In the genomic region with DNA sequence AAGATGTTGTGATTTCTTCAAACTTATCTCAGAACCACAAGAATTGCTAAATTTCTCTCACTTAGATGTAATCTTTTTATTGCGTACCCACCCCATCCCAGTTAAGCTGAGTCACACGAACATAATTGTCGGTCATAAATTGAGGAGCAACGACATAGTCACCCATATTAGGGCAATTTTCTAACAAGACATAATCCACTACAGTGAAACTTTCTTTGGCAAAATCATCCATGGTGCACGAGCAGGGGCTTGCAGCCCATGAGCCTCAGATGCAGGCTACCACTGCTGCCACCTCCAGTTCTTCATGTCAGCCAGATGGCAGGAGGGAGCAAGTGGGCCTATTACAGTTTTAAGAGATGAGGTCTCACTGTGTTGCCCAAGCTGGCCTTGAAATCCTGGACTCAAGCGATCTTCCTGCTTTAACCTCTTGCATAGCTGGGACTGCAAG, we compare ENCODE assay signal across 13 cellular contexts.
DNase-seq lines count a peak whose midpoint lies in the region; ATAC-seq and TF ChIP-seq lines count a peak whose summit lies in the region.
"Had no signal": no experiment of that assay in that cellular context is flagged by ENCODE, and none has a peak within 500 bp of the region (broad histone marks: within the 10 kb centered on the region; RNA-seq: fewer than 3 reads in every experiment).

No MANE protein-coding gene starts in this region.

- DNase-seq in AG09309 (ENCODE audit: low read depth) (peak; percentile 88), HFFc6 (peak; percentile 85), SK-N-MC (ENCODE audit: low read depth, low spot score) (no peak), islet precursor cell (peak; percentile 55), NCI-H748 treated with DMSO at 0.1 percent for 48 hours (lab: John Stamatoyannopoulos, UW) (no peak)
- DNase-seq: activated CD4-positive, alpha-beta T cell treated with anti-CD3 and anti-CD28 coated beads, Interleukin-2, amount 10 ng/mL, durations not matched to agents 24 days and 14 days; CD4-positive, alpha-beta memory T cell; NCI-H1417 treated with DMSO at 0.1 percent for 48 hours; psoas muscle had no signal

- peak overlapping the region; percentile 94 for H3K27ac ChIP-seq in SK-N-MC
- H3K27ac ChIP-seq: psoas muscle had no signal

- no peak overlapping the region for H3K4me3 ChIP-seq in AG09309 (ENCODE audit: control insufficient read depth, low read depth, low read length)
- H3K4me3 ChIP-seq in SK-N-MC: 0 out of 2 replicates have a peak overlapping the region, but pooled peaks have one; percentile 11
- H3K4me3 ChIP-seq: psoas muscle had no signal

- H3K4me3 Mint-ChIP-seq in HFFc6: peak overlapping the region; percentile 25
- H3K4me3 Mint-ChIP-seq: activated CD4-positive, alpha-beta T cell treated with anti-CD3 and anti-CD28 coated beads, Interleukin-2, amount 10 ng/mL, durations not matched to agents 24 days and 14 days; activated naive CD4-positive, alpha-beta T cell treated with anti-CD3 and anti-CD28 coated beads, Interleukin-2, amount 50 U/mL, for 24 hours; CD4-positive, alpha-beta memory T cell had no signal

- ATAC-seq in HG02798 (IDR thresholded peaks at IDR 0.05; ENCODE audit: poor library complexity, unreplicated experiment): no peak
- ATAC-seq in GM21423 (IDR thresholded peaks at IDR 0.05; ENCODE audit: unreplicated experiment): no peak
- no peak for ATAC-seq in HG02981 (IDR thresholded peaks at IDR 0.05; ENCODE audit: unreplicated experiment)

- no peaks in the 10 kb centered on the region for H3K9me3 ChIP-seq in SK-N-MC (ENCODE audit: low read depth, low read length)
- H3K9me3 ChIP-seq: psoas muscle had no signal

- H3K27ac Mint-ChIP-seq in HFFc6: peak overlapping the region; percentile 65
- H3K27ac Mint-ChIP-seq: activated CD4-positive, alpha-beta T cell treated with anti-CD3 and anti-CD28 coated beads, Interleukin-2, amount 10 ng/mL, durations not matched to agents 24 days and 14 days; activated naive CD4-positive, alpha-beta T cell treated with anti-CD3 and anti-CD28 coated beads, Interleukin-2, amount 50 U/mL, for 24 hours had no signal

- H3K36me3 Mint-ChIP-seq in HFFc6 (ENCODE audit: low read depth): peaks cover 37% of the 10 kb centered on the region
- H3K36me3 Mint-ChIP-seq: activated naive CD4-positive, alpha-beta T cell treated with anti-CD3 and anti-CD28 coated beads, Interleukin-2, amount 50 U/mL, for 24 hours had no signal

- TF ChIP-seq CTCF in AG09309 (IDR thresholded peaks at IDR 0.05; ENCODE audit: control insufficient read depth, insufficient read depth, low read depth, low read length, missing control alignments) (peak; percentile 24), HFFc6 (IDR thresholded peaks at IDR 0.05) (no peak)

- no peaks in the 10 kb centered on the region; the same call in 1 of the 2 replicates for H3K27me3 Mint-ChIP-seq in HFFc6 (ENCODE audit: insufficient read depth)
- H3K27me3 Mint-ChIP-seq: activated CD4-positive, alpha-beta T cell treated with anti-CD3 and anti-CD28 coated beads, Interleukin-2, amount 10 ng/mL, durations not matched to agents 24 days and 14 days; activated naive CD4-positive, alpha-beta T cell treated with anti-CD3 and anti-CD28 coated beads, Interleukin-2, amount 50 U/mL, for 24 hours; CD4-positive, alpha-beta memory T cell had no signal

- H3K36me3 ChIP-seq in SK-N-MC (ENCODE audit: insufficient read depth, low read length): peaks cover 26% of the 10 kb centered on the region

- no peak overlapping the region for H3K9ac ChIP-seq in SK-N-MC (ENCODE audit: insufficient read length)

- H3K4me1 Mint-ChIP-seq in HFFc6 (ENCODE audit: low read depth): peaks cover 58% of the 10 kb centered on the region
- H3K4me1 Mint-ChIP-seq: activated naive CD4-positive, alpha-beta T cell treated with anti-CD3 and anti-CD28 coated beads, Interleukin-2, amount 50 U/mL, for 24 hours had no signal

- H3K9me3 Mint-ChIP-seq in HFFc6: no peaks in the 10 kb centered on the region
- H3K9me3 Mint-ChIP-seq: activated CD4-positive, alpha-beta T cell treated with anti-CD3 and anti-CD28 coated beads, Interleukin-2, amount 10 ng/mL, durations not matched to agents 24 days and 14 days; activated naive CD4-positive, alpha-beta T cell treated with anti-CD3 and anti-CD28 coated beads, Interleukin-2, amount 50 U/mL, for 24 hours; CD4-positive, alpha-beta memory T cell had no signal

Comparison
In these comparisons a context has a peak if more than half of its experiments do, and no peak if none do; other contexts are left out.
1. DNase-seq: peak in AG09309 (single experiment), HFFc6 (single experiment) and islet precursor cell (single experiment); none in SK-N-MC (single experiment) and NCI-H748 treated with DMSO at 0.1 percent for 48 hours (single experiment).